ENCODE assay signal across 9 cellular contexts in the genomic region with DNA sequence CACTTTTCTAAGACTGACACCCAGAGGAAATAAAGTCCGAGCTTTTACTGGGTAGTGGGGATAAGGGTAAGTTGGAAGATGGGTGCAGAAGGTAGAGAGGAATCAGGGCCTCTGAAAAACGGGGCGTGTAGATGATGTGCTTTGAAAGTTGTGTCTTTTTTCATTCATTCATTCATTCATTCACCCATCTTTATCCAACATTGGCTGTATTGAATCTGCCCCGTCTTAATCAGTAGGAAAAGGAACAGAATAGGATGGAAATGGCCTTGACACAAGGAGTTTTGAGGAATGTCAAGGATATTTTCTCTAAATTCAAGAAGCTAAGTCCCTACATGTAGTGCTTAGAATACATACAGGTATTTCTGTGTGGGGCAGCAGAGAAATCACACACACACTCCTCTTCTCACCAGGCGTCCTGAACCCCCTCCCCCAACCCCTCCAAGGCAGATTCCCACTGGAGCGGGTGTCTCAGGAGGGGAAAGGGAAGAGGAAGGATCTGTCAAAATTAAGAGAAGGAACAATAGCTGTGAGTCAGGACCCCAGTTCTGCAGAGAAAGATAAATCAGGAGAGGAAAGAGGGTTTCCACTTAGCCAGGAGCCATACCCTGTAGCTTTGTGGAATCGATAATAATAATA. TPM values are rescaled to one million over a fixed set of nuclear protein-coding genes. Genes with fewer than 3 reads are reported as not detected.
DNase-seq lines count a peak whose midpoint lies in the region; ATAC-seq and TF ChIP-seq lines count a peak whose summit lies in the region.
"Had no signal": no experiment of that assay in that cellular context is flagged by ENCODE, and none has a peak within 500 bp of the region (broad histone marks: within the 10 kb centered on the region; RNA-seq: fewer than 3 reads in every experiment).

No MANE protein-coding gene starts in this region.

- peaks cover 7% of the 10 kb centered on the region for H3K4me1 ChIP-seq in mesendoderm (ENCODE audit: control insufficient read depth, low read depth, low read length)
- H3K4me1 ChIP-seq in upper lobe of left lung, result peaks cover 10 to 27% (median 18%) of the 10 kb centered on the region in 4 donors

- no peak for TF ChIP-seq POLR2A in upper lobe of left lung (IDR thresholded peaks at IDR 0.05)

- H4K8ac ChIP-seq in mesendoderm (ENCODE audit: low read depth, low read length), result no peak overlapping the region

- no peaks in the 10 kb centered on the region for H3K79me1 ChIP-seq in mesendoderm (ENCODE audit: low read length)

- TF ChIP-seq EP300 in upper lobe of left lung (IDR thresholded peaks at IDR 0.05), result no peak

- intact Hi-C loops in activated naive CD4-positive, alpha-beta T cell treated with anti-CD3 and anti-CD28 coated beads for 36 hours (cut with micrococcal nuclease), result no loop called here

- H3K9ac ChIP-seq in mesendoderm (ENCODE audit: low read length), result no peak overlapping the region

- CTCF ChIA-PET in activated naive CD4-positive, alpha-beta T cell treated with anti-CD3 and anti-CD28 coated beads for 36 hours (lab: Charles Lee), result interaction anchor here (0.8 to 1.1 kb wide), 3 partner anchors 136 to 169 kb away, joined by 3 to 4 read pairs (median 3); partner anchors contain the start of gene ZNF638

- no peaks in the 10 kb centered on the region for H3K36me3 Mint-ChIP-seq in activated naive CD4-positive, alpha-beta T cell treated with anti-CD3 and anti-CD28 coated beads for 36 hours (ENCODE audit: low read depth)

- H3K4me3 Mint-ChIP-seq in activated naive CD4-positive, alpha-beta T cell treated with anti-CD3 and anti-CD28 coated beads for 36 hours, result peak overlapping the region; percentile 72
- H3K4me3 Mint-ChIP-seq: dendritic cell treated with granulocyte-macrophage colony-stimulating factor and Interleukin-4, amounts not matched to agents 40 ng/mL and 50 ng/mL, for 4 days had no signal

- H3K4me2 ChIP-seq in mesendoderm (ENCODE audit: low read length), result peak overlapping the region; percentile 91

- no peaks in the 10 kb centered on the region for H3K9me3 Mint-ChIP-seq in activated naive CD4-positive, alpha-beta T cell treated with anti-CD3 and anti-CD28 coated beads for 36 hours
- H3K9me3 Mint-ChIP-seq: dendritic cell treated with granulocyte-macrophage colony-stimulating factor and Interleukin-4, amounts not matched to agents 40 ng/mL and 50 ng/mL, for 4 days had no signal

- H3K27ac ChIP-seq in mesendoderm (ENCODE audit: low read depth, low read length), result no peak overlapping the region
- H3K27ac ChIP-seq in upper lobe of left lung, result peak overlapping the region in 3 of 4 donors; percentile 65 to 83 (median 79)

- H2BK5ac ChIP-seq in mesendoderm (ENCODE audit: low read length), result no peak overlapping the region

- H3K27me3 ChIP-seq in mesendoderm (ENCODE audit: insufficient read depth, low read length, poor library complexity) (peaks cover 23% of the 10 kb centered on the region), upper lobe of left lung (no peaks in the 10 kb centered on the region)

- no peaks in the 10 kb centered on the region for H3K9me3 ChIP-seq in upper lobe of left lung

- H4K5ac ChIP-seq in mesendoderm (ENCODE audit: low read length), result no peak overlapping the region

- H3K18ac ChIP-seq in mesendoderm (ENCODE audit: low read length), result no peak overlapping the region

- H3K56ac ChIP-seq in mesendoderm (ENCODE audit: low read length), result no peak overlapping the region

- no peak for TF ChIP-seq CTCF in cardiac fibroblast (IDR thresholded peaks at IDR 0.05; ENCODE audit: low read depth, low read length)
- TF ChIP-seq CTCF in upper lobe of left lung (IDR thresholded peaks at IDR 0.05), result no peak

- no peak for ATAC-seq in upper lobe of left lung (ENCODE audit: low FRiP score in 2 of 2)
- ATAC-seq in GM19328 (IDR thresholded peaks at IDR 0.05; ENCODE audit: unreplicated experiment), result no peak

- H3K23ac ChIP-seq in mesendoderm (ENCODE audit: low read length), result no peak overlapping the region

- DNase-seq in activated naive CD4-positive, alpha-beta T cell treated with anti-CD3 and anti-CD28 coated beads for 36 hours, result no peak
- DNase-seq in activated naive CD4-positive, alpha-beta T cell (lab: John Stamatoyannopoulos, UW), result no peak
- DNase-seq in cardiac fibroblast (ENCODE audit: low read depth in 2 of 2) (no peak), mesendoderm (no peak), upper lobe of left lung (no peak), SKM-1 (lab: John Stamatoyannopoulos, UW; ENCODE audit: unreplicated experiment) (no peak), NCI-H1436 treated with DMSO at 0.1 percent for 48 hours (lab: John Stamatoyannopoulos, UW) (no peak)

- no peaks in the 10 kb centered on the region for H3K36me3 ChIP-seq in mesendoderm (ENCODE audit: control insufficient read depth, insufficient read depth, low read length)
- no peaks in the 10 kb centered on the region for H3K36me3 ChIP-seq in upper lobe of left lung

- peak overlapping the region; percentile 59 to 66 for H3K4me3 ChIP-seq in cardiac fibroblast (replicated peaks in 1 of 2; ENCODE audit: low read depth in 2 of 2, low read length in 2 of 2)
- no peak overlapping the region for H3K4me3 ChIP-seq in mesendoderm (ENCODE audit: low read length)
- peak overlapping the region; percentile 62 to 94 (median 70) for H3K4me3 ChIP-seq in upper lobe of left lung

- WGBS in mesendoderm (ENCODE audit: extremely low coverage, insufficient coverage, low lambda C conversion rate), result no CpG with 5 or more reads among the region's 7 CpGs
- 10 to 15% methylated on average over 7 of the region's 7 CpGs for WGBS in upper lobe of left lung, 2 donors

- no peak overlapping the region for H3K4ac ChIP-seq in mesendoderm (ENCODE audit: low read depth, low read length)

- H2BK120ac ChIP-seq in mesendoderm (ENCODE audit: low read depth, low read length), result no peak overlapping the region

- H3K79me2 ChIP-seq in mesendoderm (ENCODE audit: control insufficient read depth, insufficient read depth, low read length), result no peaks in the 10 kb centered on the region

- peaks cover 5% of the 10 kb centered on the region for H3K4me1 Mint-ChIP-seq in activated naive CD4-positive, alpha-beta T cell treated with anti-CD3 and anti-CD28 coated beads for 36 hours (ENCODE audit: low read depth)

- no peak overlapping the region for H2AK5ac ChIP-seq in mesendoderm (ENCODE audit: low read length)

- no peak overlapping the region for H2BK15ac ChIP-seq in mesendoderm (replicated peaks; ENCODE audit: low read depth)

- H3K27me3 Mint-ChIP-seq in activated naive CD4-positive, alpha-beta T cell treated with anti-CD3 and anti-CD28 coated beads for 36 hours (ENCODE audit: low read depth), result peaks cover 23% of the 10 kb centered on the region

- H3K27ac Mint-ChIP-seq in activated naive CD4-positive, alpha-beta T cell treated with anti-CD3 and anti-CD28 coated beads for 36 hours, result no peak overlapping the region
- H3K27ac Mint-ChIP-seq: dendritic cell treated with granulocyte-macrophage colony-stimulating factor and Interleukin-4, amounts not matched to agents 40 ng/mL and 50 ng/mL, for 4 days had no signal

RNA-seq across cellular contexts. Expression of gene DYSF, which starts 13.9 kb away (rescaled TPM):
- under 1 TPM; 0.05 to 0.07 TPM for total RNA-seq in activated naive CD4-positive, alpha-beta T cell treated with anti-CD3 and anti-CD28 coated beads for 36 hours
- polyA plus RNA-seq in mesendoderm (2013, experiment 1 of 2), result 4.0 TPM
- 3.9 TPM for polyA plus RNA-seq in mesendoderm (2013, experiment 2 of 2)
- 10 to 100 TPM; 17.5 to 72.7 (median 42.7) TPM for total RNA-seq in upper lobe of left lung

Comparison
In these comparisons a context has a peak if more than half of its experiments do, and no peak if none do; other contexts are left out.
1. RNA of gene DYSF, which starts 13.9 kb away (total RNA-seq): 17.5 to 72.7 TPM in upper lobe of left lung; 0.05 to 0.07 TPM in activated naive CD4-positive, alpha-beta T cell treated with anti-CD3 and anti-CD28 coated beads for 36 hours; every median in the first group is over 10 times any median in the second.